8 cellular contexts compared by ENCODE assay signal in the genomic region with DNA sequence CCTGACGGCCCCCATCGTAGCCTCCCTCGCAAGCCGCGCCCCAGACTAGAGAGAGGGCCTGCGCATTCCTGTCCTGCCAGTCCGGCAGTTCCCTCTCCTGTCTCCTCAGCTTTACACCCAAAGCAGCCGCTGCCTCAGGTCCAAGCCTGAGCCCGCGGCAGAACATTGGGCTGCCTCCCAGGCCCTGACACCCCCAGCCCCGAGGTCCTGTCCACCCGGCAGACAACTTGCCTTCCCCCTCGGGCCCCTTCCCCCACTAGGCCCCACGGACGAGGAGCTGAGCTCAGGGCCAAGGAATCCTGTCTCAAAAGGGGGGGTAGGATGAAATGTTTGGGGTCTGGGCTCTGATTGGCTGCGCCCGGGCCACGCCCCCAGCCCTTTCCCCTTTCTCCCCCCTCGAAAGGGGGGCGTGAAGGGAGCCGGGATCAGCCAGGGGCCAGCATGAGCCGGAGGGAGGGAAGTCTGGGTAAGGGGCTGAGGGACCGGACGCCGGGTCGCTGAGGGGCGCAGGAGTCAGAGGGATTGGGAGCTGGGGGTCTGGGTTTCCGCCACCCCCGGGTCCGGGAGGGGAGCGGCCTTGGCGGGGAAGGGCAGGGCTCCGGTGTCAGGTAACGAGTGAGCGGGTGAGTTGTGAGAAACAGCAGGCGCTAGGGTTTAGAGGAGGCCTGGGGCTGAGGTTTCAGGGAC. TPM values are rescaled to one million over a fixed set of nuclear protein-coding genes. Genes with fewer than 3 reads are reported as not detected.
DNase-seq lines count a peak whose midpoint lies in the region; ATAC-seq, FAIRE-seq and TF ChIP-seq lines count a peak whose summit lies in the region.

A gene with protein sequence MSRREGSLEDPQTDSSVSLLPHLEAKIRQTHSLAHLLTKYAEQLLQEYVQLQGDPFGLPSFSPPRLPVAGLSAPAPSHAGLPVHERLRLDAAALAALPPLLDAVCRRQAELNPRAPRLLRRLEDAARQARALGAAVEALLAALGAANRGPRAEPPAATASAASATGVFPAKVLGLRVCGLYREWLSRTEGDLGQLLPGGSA (plus strand): TSS at position 412 of the 687 bp plus-strand sequence. CDS start 30 bp downstream, at position 442.

- H3K4me3 Mint-ChIP-seq in MCF 10A (ENCODE audit: unreplicated experiment) = peak within 1 kb of the TSS; percentile 75

- H3K9me2 ChIP-seq in DOHH2 (replicated peaks; ENCODE audit: control insufficient read depth, low read length) = no peaks in the 10 kb centered on the region

- H3K9me3 ChIP-seq in DOHH2 (ENCODE audit: control insufficient read depth, insufficient read depth, low read length) (no peaks in the 10 kb centered on the region), iPS-18a (ENCODE audit: control insufficient read depth, low read depth, low read length) (no peaks in the 10 kb centered on the region)

- H3K36me3 Mint-ChIP-seq in MCF 10A (ENCODE audit: insufficient read depth, unreplicated experiment) = no peaks in the 10 kb centered on the region

- intact Hi-C loops in MCF 10A (cut with micrococcal nuclease) = loop anchor here (5.0 kb wide), 1 partner anchor 199 kb away; a partner anchor contains a TSS

- no peaks in the 10 kb centered on the region for H4K20me1 ChIP-seq in DOHH2 (ENCODE audit: control insufficient read depth, insufficient read depth, low read depth, low read length)

- peak within 1 kb of the TSS; percentile 96 for H3K27ac Mint-ChIP-seq in MCF 10A (ENCODE audit: low read depth, unreplicated experiment)

- H3K4me1 Mint-ChIP-seq in MCF 10A (ENCODE audit: insufficient read depth, unreplicated experiment) = peaks cover 31% of the 10 kb centered on the region

- H3F3A ChIP-seq in DOHH2 (ENCODE audit: control insufficient read depth, insufficient read depth) = peaks cover 32% of the 10 kb centered on the region

- H3K27me3 Mint-ChIP-seq in MCF 10A (ENCODE audit: insufficient read depth, unreplicated experiment) = no peaks in the 10 kb centered on the region

- no peak for ATAC-seq in GM21515 (IDR thresholded peaks at IDR 0.05; ENCODE audit: unreplicated experiment)

- peak within 1 kb of the TSS; percentile 56 for H3K9ac ChIP-seq in iPS-18a (ENCODE audit: low read length)

- H3K9me3 Mint-ChIP-seq in MCF 10A (ENCODE audit: unreplicated experiment) = no peaks in the 10 kb centered on the region

- BruUV-seq in MCF 10A (replicated peaks; lab: Mats Ljungman, UMichigan) = no TSS peak

- H3K27ac ChIP-seq in DOHH2 (ENCODE audit: low read depth, low read length) (peak within 1 kb of the TSS; percentile 86), iPS-18a (ENCODE audit: low read length) (peak within 1 kb of the TSS; percentile 21)

- FAIRE-seq in D721Med (lab: Jason Lieb, UNC) = no peak

- H3K27me3 ChIP-seq in DOHH2 (ENCODE audit: control insufficient read depth, low read length) = no peaks in the 10 kb centered on the region
- H3K27me3 ChIP-seq in iPS-18a (ENCODE audit: control insufficient read depth, insufficient read depth, low read length) = peaks cover 20% of the 10 kb centered on the region

- H3K4me2 ChIP-seq in DOHH2 (ENCODE audit: low read length) = peak within 1 kb of the TSS; percentile 79

- TF ChIP-seq CTCF in DOHH2 (IDR thresholded peaks at IDR 0.05; ENCODE audit: low read depth, low read length, poor library complexity, severe bottlenecking) (no peak), MCF 10A (IDR thresholded peaks at IDR 0.05; ENCODE audit: unreplicated experiment) (no peak), D721Med (IDR thresholded peaks at IDR 0.05; ENCODE audit: insufficient read depth, missing control alignments) (no peak)

- DNase-seq in NCI-H2196 (lab: John Stamatoyannopoulos, UW; ENCODE audit: unreplicated experiment) (peak; percentile 76), MCF 10A (ENCODE audit: unreplicated experiment) (peak; percentile 54), retina (peak; percentile 86), D721Med (ENCODE audit: insufficient read length, low spot score) (no peak)
- DNase-seq in activated CD8-positive, alpha-beta memory T cell treated with anti-CD3 and anti-CD28 coated beads for 24 hours = no peak

- H3K36me3 ChIP-seq in DOHH2 (ENCODE audit: control insufficient read depth, low read length) (no peaks in the 10 kb centered on the region), iPS-18a (ENCODE audit: control insufficient read depth, low read depth, low read length) (no peaks in the 10 kb centered on the region)

- peaks cover 56% of the 10 kb centered on the region for H3K4me1 ChIP-seq in DOHH2 (ENCODE audit: control insufficient read depth, low read length)
- H3K4me1 ChIP-seq in iPS-18a (ENCODE audit: control insufficient read depth, low read depth, low read length) = peaks cover 11% of the 10 kb centered on the region

- POLR2A ChIA-PET in MCF 10A (lab: Yijun Ruan, JAX) = interaction anchor here (0.5 to 3.6 kb wide), 15 partner anchors 21 to 372 kb away, joined by 3 to 24 read pairs (median 5); no protein-coding TSS in a partner anchor

- CTCF ChIA-PET in MCF 10A (lab: Yijun Ruan, JAX) = interaction anchor here (0.6 to 1.9 kb wide), 9 partner anchors 10 to 204 kb away, joined by 3 to 6 read pairs (median 4); no protein-coding TSS in a partner anchor

- H3K4me3 ChIP-seq in DOHH2 (ENCODE audit: low read length) (peak within 1 kb of the TSS; percentile 66), iPS-18a (ENCODE audit: low read length) (peak within 1 kb of the TSS; percentile 72)

- H3K79me2 ChIP-seq in DOHH2 (ENCODE audit: control insufficient read depth, low read length) = peaks cover 10% of the 10 kb centered on the region

RNA-seq across cellular contexts. Expression of the gene that starts here (rescaled TPM):
- total RNA-seq in MCF 10A (2022) = 3.6 and 4.1 TPM in 2 replicates

Comparison
In these comparisons a context has a peak if more than half of its experiments do, and no peak if none do; other contexts are left out.
1. DNase-seq: peak in NCI-H2196 (single experiment), MCF 10A (single experiment) and retina (single experiment); none in D721Med (single experiment) and activated CD8-positive, alpha-beta memory T cell treated with anti-CD3 and anti-CD28 coated beads for 24 hours (single experiment).